Comparison of ENCODE assay signal across 23 cellular contexts in genomic region chr19:1516395-1516753, GRCh38. TPM values are rescaled to one million over a fixed set of nuclear protein-coding genes. Genes with fewer than 3 reads are reported as not detected.
DNase-seq lines count a peak whose midpoint lies in the region; ATAC-seq and TF ChIP-seq lines count a peak whose summit lies in the region.
"Had no signal": no experiment of that assay in that cellular context is flagged by ENCODE, and none has a peak within 500 bp of the region (broad histone marks: within the 10 kb centered on the region; RNA-seq: fewer than 3 reads in every experiment).

No MANE protein-coding gene starts in this region.

- TF ChIP-seq CTCF in testis (IDR thresholded peaks at IDR 0.05) (no peak), right atrium auricular region (IDR thresholded peaks at IDR 0.05) (no peak)

- TF ChIP-seq POLR2A in testis (IDR thresholded peaks at IDR 0.05), result no peak

- H3K9me3 Mint-ChIP-seq in activated naive CD8-positive, alpha-beta T cell treated with anti-CD3 and anti-CD28 coated beads, Interleukin-2, amount 50 U/mL, for 24 hours, result no peaks in the 10 kb centered on the region
- H3K9me3 Mint-ChIP-seq in activated naive CD8-positive, alpha-beta T cell treated with anti-CD3 and anti-CD28 coated beads for 36 hours, result no peaks in the 10 kb centered on the region
- H3K9me3 Mint-ChIP-seq: activated naive CD4-positive, alpha-beta T cell treated with anti-CD3 and anti-CD28 coated beads, Interleukin-2, amount 50 U/mL, for 72 hours; central memory CD8-positive, alpha-beta T cell had no signal

- no peak for ATAC-seq in activated naive CD8-positive, alpha-beta T cell treated with anti-CD3 and anti-CD28 coated beads, Interleukin-2, amount 50 U/mL, for 24 hours
- ATAC-seq: activated naive CD4-positive, alpha-beta T cell treated with anti-CD3 and anti-CD28 coated beads, Interleukin-2, amount 50 U/mL, for 72 hours; left cardiac atrium; stimulated activated memory B cell treated with anti-CD40 and anti-IgM and Interleukin-4, amounts not matched to agents 10 μg/mL and 1 μg/mL and 100 μg/mL, for 72 hours had no signal

- peaks cover 12% of the 10 kb centered on the region for H3K27me3 Mint-ChIP-seq in activated naive CD8-positive, alpha-beta T cell treated with anti-CD3 and anti-CD28 coated beads, Interleukin-2, amount 50 U/mL, for 24 hours
- H3K27me3 Mint-ChIP-seq in activated naive CD8-positive, alpha-beta T cell treated with anti-CD3 and anti-CD28 coated beads for 36 hours, result peaks cover 14% of the 10 kb centered on the region

- H3K27ac ChIP-seq in testis (no peak overlapping the region), right atrium auricular region (no peak overlapping the region)
- H3K27ac ChIP-seq: dorsolateral prefrontal cortex, neutrophil, thoracic aorta, VCaP had no signal

- H3K27me3 ChIP-seq in testis, result no peaks in the 10 kb centered on the region
- no peaks in the 10 kb centered on the region for H3K27me3 ChIP-seq in right atrium auricular region
- H3K27me3 ChIP-seq: MG63 had no signal

- H3K4me3 ChIP-seq in testis (no peak overlapping the region), right atrium auricular region (no peak overlapping the region)
- H3K4me3 ChIP-seq: dorsolateral prefrontal cortex, MG63, thoracic aorta had no signal

- DNase-seq in activated naive CD8-positive, alpha-beta T cell treated with anti-CD3 and anti-CD28 coated beads, Interleukin-2, amount 50 U/mL, for 24 hours, result no peak
- no peak for DNase-seq in activated naive CD8-positive, alpha-beta T cell treated with anti-CD3 and anti-CD28 coated beads for 36 hours
- peak; percentile 49 for DNase-seq in NCI-H69 (lab: John Stamatoyannopoulos, UW)
- DNase-seq in testis, result peak; percentile 68
- DNase-seq in stimulated activated CD4-positive, alpha-beta T cell treated with anti-CD3 and anti-CD28 coated beads, Interleukin-1b, Interleukin-23, amount 100 ng/mL, for 48 hours, result no peak
- no peak for DNase-seq in right atrium auricular region (ENCODE audit: low spot score)
- DNase-seq: activated CD4-positive, alpha-beta T cell treated with anti-CD3 and anti-CD28 coated beads, Interleukin-2, amount 50 U/mL, for 1 hour; dorsolateral prefrontal cortex; H9; left cardiac atrium; MG63; NCI-H1694 treated with DMSO at 0.1 percent for 48 hours; NCI-H2227 treated with DMSO at 0.1 percent for 48 hours; small intestine had no signal

- H3K9me3 ChIP-seq in testis, result no peaks in the 10 kb centered on the region
- H3K9me3 ChIP-seq in right atrium auricular region, result no peaks in the 10 kb centered on the region
- H3K9me3 ChIP-seq: MG63, neutrophil, thoracic aorta had no signal

- H3K4me1 Mint-ChIP-seq in activated naive CD8-positive, alpha-beta T cell treated with anti-CD3 and anti-CD28 coated beads, Interleukin-2, amount 50 U/mL, for 24 hours, result peaks cover 6% of the 10 kb centered on the region
- H3K4me1 Mint-ChIP-seq in activated naive CD8-positive, alpha-beta T cell treated with anti-CD3 and anti-CD28 coated beads for 36 hours, result peaks cover 3% of the 10 kb centered on the region
- H3K4me1 Mint-ChIP-seq: central memory CD8-positive, alpha-beta T cell; H9 had no signal

- no peak overlapping the region for H3K4me3 Mint-ChIP-seq in activated naive CD8-positive, alpha-beta T cell treated with anti-CD3 and anti-CD28 coated beads, Interleukin-2, amount 50 U/mL, for 24 hours
- H3K4me3 Mint-ChIP-seq in activated naive CD8-positive, alpha-beta T cell treated with anti-CD3 and anti-CD28 coated beads for 36 hours, result no peak overlapping the region
- H3K4me3 Mint-ChIP-seq: CD14-positive monocyte; central memory CD8-positive, alpha-beta T cell; H9; stimulated activated memory B cell treated with anti-CD40 and anti-IgM and Interleukin-4, amounts not matched to agents 10 μg/mL and 1 μg/mL and 100 μg/mL, for 72 hours had no signal

- no peaks in the 10 kb centered on the region for H3K36me3 Mint-ChIP-seq in activated naive CD8-positive, alpha-beta T cell treated with anti-CD3 and anti-CD28 coated beads, Interleukin-2, amount 50 U/mL, for 24 hours (ENCODE audit: low read depth)
- no peaks in the 10 kb centered on the region for H3K36me3 Mint-ChIP-seq in activated naive CD8-positive, alpha-beta T cell treated with anti-CD3 and anti-CD28 coated beads for 36 hours
- H3K36me3 Mint-ChIP-seq: activated naive CD4-positive, alpha-beta T cell treated with anti-CD3 and anti-CD28 coated beads, Interleukin-2, amount 50 U/mL, for 72 hours; stimulated activated memory B cell treated with anti-CD40 and anti-IgM and Interleukin-4, amounts not matched to agents 10 μg/mL and 1 μg/mL and 100 μg/mL, for 72 hours had no signal

- WGBS in testis, 2 donors, result 61 to 80% methylated on average over 8 of the region's 8 CpGs

- H3K27ac Mint-ChIP-seq in activated naive CD8-positive, alpha-beta T cell treated with anti-CD3 and anti-CD28 coated beads, Interleukin-2, amount 50 U/mL, for 24 hours, result peak overlapping the region; percentile 39
- no peak overlapping the region for H3K27ac Mint-ChIP-seq in activated naive CD8-positive, alpha-beta T cell treated with anti-CD3 and anti-CD28 coated beads for 36 hours
- H3K27ac Mint-ChIP-seq: activated naive CD4-positive, alpha-beta T cell treated with anti-CD3 and anti-CD28 coated beads, Interleukin-2, amount 50 U/mL, for 72 hours; CD14-positive monocyte; H9; stimulated activated memory B cell treated with anti-CD40 and anti-IgM and Interleukin-4, amounts not matched to agents 10 μg/mL and 1 μg/mL and 100 μg/mL, for 72 hours had no signal

- H3K4me1 ChIP-seq in testis (peaks cover 10% of the 10 kb centered on the region), right atrium auricular region (peaks cover 0 to 17% of the 10 kb centered on the region in 2 donors)

- intact Hi-C loops in testis (cut with DNase I; ENCODE audit: low total_unique reads), result no loop called here

- H3K36me3 ChIP-seq in testis (ENCODE audit: low read depth, missing control alignments) (no peaks in the 10 kb centered on the region), right atrium auricular region (no peaks in the 10 kb centered on the region)
- H3K36me3 ChIP-seq: MG63, neutrophil, thoracic aorta had no signal

RNA-seq across cellular contexts. Expression of gene ADAMTSL5, which starts 3.6 kb away (rescaled TPM):
- total RNA-seq in activated naive CD8-positive, alpha-beta T cell treated with anti-CD3 and anti-CD28 coated beads for 36 hours, result 1 to 10 TPM; 1.1 to 1.5 TPM
- total RNA-seq in testis (10 to 100 TPM; 10.7 to 17.9 TPM), right atrium auricular region (10 to 100 TPM; 14.5 to 27.2 TPM)
- polyA plus RNA-seq in testis (ENCODE audit: insufficient read depth, low read depth, low replicate concordance), result 7.2 TPM
- total RNA-seq: endothelial cell of umbilical vein had no signal
- polyA plus RNA-seq: CD14-positive monocyte had no signal

RNA-seq across cellular contexts. Expression of gene PLK5, which starts 7.5 kb away (rescaled TPM):
- not detected for total RNA-seq in activated naive CD8-positive, alpha-beta T cell treated with anti-CD3 and anti-CD28 coated beads for 36 hours
- total RNA-seq in testis (10 to 100 TPM; 13.4 to 31.5 TPM), right atrium auricular region (not detected)
- 2.4 TPM for polyA plus RNA-seq in testis (ENCODE audit: insufficient read depth, low read depth, low replicate concordance)
- total RNA-seq: activated naive CD4-positive, alpha-beta T cell treated with anti-CD3 and anti-CD28 coated beads, Interleukin-2, amount 50 U/mL, for 72 hours; endothelial cell of umbilical vein; G401; left cardiac atrium; thoracic aorta had no signal
- polyA plus RNA-seq: CD14-positive monocyte, endothelial cell of umbilical vein had no signal

RNA-seq across cellular contexts. Expression of gene REEP6, which starts 25.4 kb away (rescaled TPM):
- 1 to 10 TPM; 1.3 to 1.8 TPM for total RNA-seq in activated naive CD8-positive, alpha-beta T cell treated with anti-CD3 and anti-CD28 coated beads for 36 hours
- 100 to 1,000 TPM; 429 to 454 TPM for total RNA-seq in testis
- polyA plus RNA-seq in testis (ENCODE audit: insufficient read depth, low read depth, low replicate concordance), result 386 TPM
- 1 to 10 TPM; 1.3 to 2.3 TPM for total RNA-seq in right atrium auricular region

RNA-seq across cellular contexts. Expression of gene PCSK4, which starts 26.2 kb away (rescaled TPM):
- 1 to 10 TPM; 1.5 to 1.7 TPM for total RNA-seq in activated naive CD8-positive, alpha-beta T cell treated with anti-CD3 and anti-CD28 coated beads for 36 hours
- total RNA-seq in testis (100 to 1,000 TPM; 108 to 203 TPM), right atrium auricular region (1 to 10 TPM; 1.0 to 4.4 TPM)
- 179 TPM for polyA plus RNA-seq in testis (ENCODE audit: insufficient read depth, low read depth, low replicate concordance)

RNA-seq across cellular contexts. Expression of gene C19orf25, which starts 37.4 kb away (rescaled TPM):
- 10 to 100 TPM; 27.0 to 28.7 TPM for total RNA-seq in activated naive CD8-positive, alpha-beta T cell treated with anti-CD3 and anti-CD28 coated beads for 36 hours
- total RNA-seq in testis (10 to 100 TPM; 55.4 to 72.5 TPM), right atrium auricular region (10 to 100 TPM; 19.1 to 22.3 TPM)
- polyA plus RNA-seq in testis (ENCODE audit: insufficient read depth, low read depth, low replicate concordance), result 39.3 TPM

Comparison
In these comparisons a context has a peak if more than half of its experiments do, and no peak if none do; other contexts are left out.
1. DNase-seq: peak in NCI-H69 (single experiment) and testis (single experiment); none in activated naive CD8-positive, alpha-beta T cell treated with anti-CD3 and anti-CD28 coated beads, Interleukin-2, amount 50 U/mL, for 24 hours (single experiment), activated naive CD8-positive, alpha-beta T cell treated with anti-CD3 and anti-CD28 coated beads for 36 hours (single experiment), stimulated activated CD4-positive, alpha-beta T cell treated with anti-CD3 and anti-CD28 coated beads, Interleukin-1b, Interleukin-23, amount 100 ng/mL, for 48 hours (single experiment) and right atrium auricular region (single experiment).
2. RNA of gene ADAMTSL5, which starts 3.6 kb away (total RNA-seq): 14.5 to 27.2 TPM in right atrium auricular region and 10.7 to 17.9 TPM in testis; 1.1 to 1.5 TPM in activated naive CD8-positive, alpha-beta T cell treated with anti-CD3 and anti-CD28 coated beads for 36 hours; every median in the first group is over 4 times any median in the second.
3. RNA of gene PLK5, which starts 7.5 kb away (total RNA-seq): 13.4 to 31.5 TPM in testis; not detected in activated naive CD8-positive, alpha-beta T cell treated with anti-CD3 and anti-CD28 coated beads for 36 hours and not detected in right atrium auricular region; every median in the first group is over 10 times any median in the second.
4. RNA of gene REEP6, which starts 25.4 kb away (total RNA-seq): 429 to 454 TPM in testis; 1.3 to 2.3 TPM in right atrium auricular region and 1.3 to 1.8 TPM in activated naive CD8-positive, alpha-beta T cell treated with anti-CD3 and anti-CD28 coated beads for 36 hours; every median in the first group is over 100 times any median in the second.